ENCODE assay signal across 11 cellular contexts in genomic region chr6:41698350-41698781, GRCh38. TPM values are rescaled to one million over a fixed set of nuclear protein-coding genes. Genes with fewer than 3 reads are reported as not detected.
DNase-seq lines count a peak whose midpoint lies in the region; ATAC-seq and TF ChIP-seq lines count a peak whose summit lies in the region.
"Had no signal": no experiment of that assay in that cellular context is flagged by ENCODE, and none has a peak within 500 bp of the region (broad histone marks: within the 10 kb centered on the region; RNA-seq: fewer than 3 reads in every experiment).

No MANE protein-coding gene starts in this region.

- H3K4me3 Mint-ChIP-seq in MCF 10A (ENCODE audit: unreplicated experiment) = peak overlapping the region; percentile 46
- H3K4me3 Mint-ChIP-seq in stimulated activated naive B cell treated with anti-CD40 and anti-IgM and Interleukin-4, amounts not matched to agents 10 μg/mL and 1 μg/mL and 100 μg/mL, for 72 hours = peak overlapping the region in 1 of 2 donors; percentile 5

- intact Hi-C loops in MCF 10A (cut with micrococcal nuclease) = no loop called here

- H3K4me1 Mint-ChIP-seq in MCF 10A (ENCODE audit: insufficient read depth, unreplicated experiment) = peaks cover 26% of the 10 kb centered on the region
- peaks cover 49 to 94% of the 10 kb centered on the region in 2 donors for H3K4me1 Mint-ChIP-seq in stimulated activated naive B cell treated with anti-CD40 and anti-IgM and Interleukin-4, amounts not matched to agents 10 μg/mL and 1 μg/mL and 100 μg/mL, for 72 hours

- CTCF ChIA-PET in MCF 10A (lab: Yijun Ruan, JAX) = interaction anchor here (0.7 to 1.4 kb wide), 3 partner anchors 11 to 273 kb away, joined by 3 read pairs; no protein-coding TSS in a partner anchor

- no TSS peak for BruUV-seq in MCF 10A (replicated peaks; lab: Mats Ljungman, UMichigan)

- ATAC-seq in stimulated activated naive B cell treated with anti-CD40 and anti-IgM and Interleukin-4, amounts not matched to agents 10 μg/mL and 1 μg/mL and 100 μg/mL, for 72 hours (replicated peaks) = no peak
- ATAC-seq: right lobe of liver had no signal

- H3K36me3 Mint-ChIP-seq in MCF 10A (ENCODE audit: insufficient read depth, unreplicated experiment) = peaks cover 8% of the 10 kb centered on the region
- H3K36me3 Mint-ChIP-seq in stimulated activated naive B cell treated with anti-CD40 and anti-IgM and Interleukin-4, amounts not matched to agents 10 μg/mL and 1 μg/mL and 100 μg/mL, for 72 hours = peaks cover 39 to 45% of the 10 kb centered on the region in 2 donors

- in situ Hi-C loops in GM13977 (cut with MboI; ENCODE audit: low pct_unique_long_range_greater_than_20kb, low sequenced_read_pairs, unreplicated experiment) = no loop called here

- DNase-seq in HFF-Myc (ENCODE audit: extremely low read depth, low read depth) (peak; percentile 80), MCF 10A (ENCODE audit: unreplicated experiment) (peak; percentile 64), kidney glomerular epithelial cell (lab: John Stamatoyannopoulos, UW) (peak; percentile 48), NCI-H2227 treated with DMSO at 0.1 percent for 48 hours (lab: John Stamatoyannopoulos, UW) (no peak), NCI-H128 (lab: John Stamatoyannopoulos, UW; ENCODE audit: unreplicated experiment) (no peak), GM13977 (ENCODE audit: low spot score) (no peak)
- DNase-seq in stimulated activated naive B cell treated with anti-CD40 and anti-IgM and Interleukin-4, amounts not matched to agents 10 μg/mL and 1 μg/mL and 100 μg/mL, for 72 hours = no peak
- DNase-seq in activated T-cell treated with anti-CD3 and anti-CD28 coated beads, Interleukin-2, amount 50 U/mL, for 48 hours = no peak
- DNase-seq: NCI-H2029 treated with DMSO at 0.1 percent for 48 hours, right lobe of liver, testis had no signal

- H3K27me3 Mint-ChIP-seq in MCF 10A (ENCODE audit: insufficient read depth, unreplicated experiment) = no peaks in the 10 kb centered on the region
- H3K27me3 Mint-ChIP-seq in stimulated activated naive B cell treated with anti-CD40 and anti-IgM and Interleukin-4, amounts not matched to agents 10 μg/mL and 1 μg/mL and 100 μg/mL, for 72 hours = no peaks in the 10 kb centered on the region

- 0 out of 2 replicates have a peak overlapping the region, but pooled peaks have one; percentile 1 for H3K4me3 ChIP-seq in HFF-Myc (replicated peaks; ENCODE audit: low read depth, low read length)
- H3K4me3 ChIP-seq: right lobe of liver, testis had no signal

- no peaks in the 10 kb centered on the region for H3K9me3 Mint-ChIP-seq in MCF 10A (ENCODE audit: unreplicated experiment)
- no peaks in the 10 kb centered on the region for H3K9me3 Mint-ChIP-seq in stimulated activated naive B cell treated with anti-CD40 and anti-IgM and Interleukin-4, amounts not matched to agents 10 μg/mL and 1 μg/mL and 100 μg/mL, for 72 hours

- peak overlapping the region; percentile 93 for H3K27ac Mint-ChIP-seq in MCF 10A (ENCODE audit: low read depth, unreplicated experiment)
- peak overlapping the region; percentile 91 for H3K27ac Mint-ChIP-seq in stimulated activated naive B cell treated with anti-CD40 and anti-IgM and Interleukin-4, amounts not matched to agents 10 μg/mL and 1 μg/mL and 100 μg/mL, for 72 hours

- POLR2A ChIA-PET in MCF 10A (lab: Yijun Ruan, JAX) = interaction anchor here (1.9 kb wide), 1 partner anchor 15 kb away, joined by 11 read pairs; no protein-coding TSS in a partner anchor

- no peak for TF ChIP-seq CTCF in HFF-Myc (IDR thresholded peaks at IDR 0.05; ENCODE audit: low read depth, low read length, missing control alignments)
- no peak for TF ChIP-seq CTCF in MCF 10A (IDR thresholded peaks at IDR 0.05; ENCODE audit: unreplicated experiment)
- TF ChIP-seq CTCF in GM13977 (IDR thresholded peaks at IDR 0.05; ENCODE audit: extremely low read depth, insufficient read depth, missing control alignments) = no peak

RNA-seq across cellular contexts. Expression of gene TFEB, which starts 37.0 kb away (rescaled TPM):
- total RNA-seq in MCF 10A (2022) = 11.8 and 16.2 TPM in 2 replicates

RNA-seq across cellular contexts. Expression of gene PGC, which starts 48.8 kb away (rescaled TPM):
- total RNA-seq in MCF 10A (2022) = not detected in 2 replicates

Comparison
In these comparisons a context has a peak if more than half of its experiments do, and no peak if none do; other contexts are left out.
1. DNase-seq: peak in HFF-Myc (single experiment), MCF 10A (single experiment) and kidney glomerular epithelial cell (single experiment); none in stimulated activated naive B cell treated with anti-CD40 and anti-IgM and Interleukin-4, amounts not matched to agents 10 μg/mL and 1 μg/mL and 100 μg/mL, for 72 hours (single experiment), NCI-H2227 treated with DMSO at 0.1 percent for 48 hours (single experiment), activated T-cell treated with anti-CD3 and anti-CD28 coated beads, Interleukin-2, amount 50 U/mL, for 48 hours (0 of 2), NCI-H128 (single experiment) and GM13977 (single experiment).